In the genomic region with DNA sequence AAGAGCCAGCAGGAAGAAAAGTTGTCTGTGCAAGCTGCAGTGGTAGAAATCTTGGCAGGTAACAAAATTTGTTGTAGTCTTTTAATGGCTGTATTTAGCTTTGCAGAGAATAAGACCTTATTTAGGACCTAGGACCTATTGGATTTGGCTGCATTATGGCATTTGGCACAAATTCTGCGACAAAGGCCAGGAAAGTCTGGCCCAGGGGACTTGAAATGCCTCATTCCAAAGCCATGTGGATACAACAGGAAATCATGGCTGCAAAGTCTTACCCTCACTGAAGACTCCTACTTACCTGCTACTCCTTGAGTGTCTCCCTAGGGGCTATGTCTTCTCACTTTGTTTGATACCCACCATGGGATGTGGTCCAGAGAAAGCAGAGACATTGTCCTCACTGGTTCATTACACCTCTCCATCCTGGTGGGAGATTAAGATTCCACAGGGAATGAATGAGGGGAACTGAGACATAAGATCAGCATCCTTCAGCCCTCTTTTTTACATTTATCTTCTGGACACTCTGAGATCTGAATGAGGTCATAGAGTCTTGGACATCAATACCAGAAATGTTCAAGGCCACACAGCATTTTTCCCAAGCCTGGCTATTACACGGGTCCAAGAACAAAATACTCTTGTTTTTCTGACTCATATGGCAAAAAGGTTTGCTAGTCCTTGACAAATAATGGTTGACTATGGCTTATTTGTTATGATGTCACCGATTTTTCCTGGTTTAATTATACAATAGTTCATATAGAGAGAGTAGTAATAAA, we compare ENCODE assay signal across 18 cellular contexts.
"Had no signal": no experiment of that assay in that cellular context is flagged by ENCODE, and none has a peak within 500 bp of the region (broad histone marks: within the 10 kb centered on the region; RNA-seq: fewer than 3 reads in every experiment).

No MANE protein-coding gene starts in this region.

- H3K36me3 ChIP-seq: gastroesophageal sphincter, lower lobe of right lung, prostate gland, SJSA1, upper lobe of left lung had no signal

- H3K9me3 ChIP-seq: gastroesophageal sphincter, lower lobe of right lung, prostate gland, SJSA1, upper lobe of left lung had no signal

- FAIRE-seq: bronchial epithelial cell, islet of Langerhans, small intestine had no signal

- H3K27me3 ChIP-seq: gastroesophageal sphincter, SJSA1, upper lobe of left lung had no signal

- DNase-seq: activated CD4-positive, alpha-beta T cell treated with anti-CD3 and anti-CD28 coated beads, Interleukin-2, amount 50 U/mL, for 48 hours; activated CD8-positive, alpha-beta memory T cell treated with anti-CD3 and anti-CD28 coated beads, Interleukin-2, amount 50 U/mL, for 4 hours; activated naive CD8-positive, alpha-beta T cell treated with anti-CD3 and anti-CD28 coated beads, Interleukin-2, amount 10 ng/mL, durations not matched to agents 7 days and 5 days; aorta; left colon; lower lobe of right lung; nephron progenitor cell; right cardiac atrium; small intestine; stimulated activated CD4-positive, alpha-beta T cell treated with anti-CD3 and anti-CD28 coated beads, Interleukin-4, amount 100 ng/mL, for 24 hours; stimulated activated naive CD4-positive, alpha-beta T cell; upper lobe of left lung had no signal

- H3K27ac ChIP-seq: epithelial cell of prostate, gastroesophageal sphincter, lower lobe of right lung, prostate gland, SJSA1, upper lobe of left lung had no signal

- ATAC-seq: gastroesophageal sphincter, left colon, lower lobe of right lung had no signal

- H3K9me3 Mint-ChIP-seq: activated naive CD8-positive, alpha-beta T cell treated with anti-CD3 and anti-CD28 coated beads, Interleukin-2, amount 10 ng/mL, durations not matched to agents 7 days and 5 days; nephron progenitor cell had no signal

- H3K4me1 ChIP-seq: gastroesophageal sphincter, lower lobe of right lung, prostate gland, SJSA1, upper lobe of left lung had no signal

- H3K4me3 Mint-ChIP-seq: nephron progenitor cell had no signal

- H3K27ac Mint-ChIP-seq: activated naive CD8-positive, alpha-beta T cell treated with anti-CD3 and anti-CD28 coated beads, Interleukin-2, amount 10 ng/mL, durations not matched to agents 7 days and 5 days; nephron progenitor cell had no signal

- H3K4me3 ChIP-seq: gastroesophageal sphincter, lower lobe of right lung, prostate gland, SJSA1, upper lobe of left lung had no signal
